1 cellular context compared by ENCODE assay signal in genomic region chr2:40013962-40014361, GRCh38.
DNase-seq lines count a peak whose midpoint lies in the region; ATAC-seq, FAIRE-seq and TF ChIP-seq lines count a peak whose summit lies in the region.
"Not testable (repeated sequence)": the region's sequence is repeated elsewhere in the genome, so short reads cannot be mapped to it uniquely, and the experiment has no call there.

No MANE protein-coding gene starts in this region.

- H2AFZ ChIP-seq in K562 (ENCODE audit: low read depth, low read length) = not testable (repeated sequence)

- ATAC-seq in K562 = not testable (repeated sequence)

- H3K4me3 ChIP-seq in K562 = not testable (repeated sequence)

- not testable (repeated sequence) for TF ChIP-seq EP300 in K562 (IDR thresholded peaks at IDR 0.05; ENCODE audit: low read length)

- H3K4me2 ChIP-seq in K562 (ENCODE audit: insufficient read depth, low read length) = not testable (repeated sequence)

- CTCF ChIA-PET in K562 (lab: Yijun Ruan, JAX; ENCODE audit: low intra/inter-chr PET ratio) = not testable (repeated sequence)

- BruUV-seq in K562 (replicated peaks; lab: Mats Ljungman, UMichigan) = not testable (repeated sequence)

- H3K9me3 ChIP-seq in K562 (replicated peaks; ENCODE audit: control insufficient read depth, insufficient read depth, low read depth, low read length) = not testable (repeated sequence)

- not testable (repeated sequence) for H3K27me3 ChIP-seq in K562 (ENCODE audit: control insufficient read depth in 2 of 2, insufficient read depth in 2 of 2, low read length in 2 of 2)

- 0% methylated on average over 8 of the region's 17 CpGs for WGBS in K562 (ENCODE audit: insufficient coverage, low coverage, missing lambda C conversion rate)

- H3K9ac ChIP-seq in K562 (ENCODE audit: insufficient read depth in 1 of 2, low read depth in 2 of 2, low read length in 2 of 2) = not testable (repeated sequence)

- intact Hi-C loops in K562 (cut with micrococcal nuclease) = not testable (repeated sequence)

- not testable (repeated sequence) for TF ChIP-seq POLR2A in K562 (conservative IDR thresholded peaks at IDR 0.05)

- TF ChIP-seq CTCF in K562 (IDR thresholded peaks at IDR 0.05 in 2 of 3, conservative IDR thresholded peaks at IDR 0.05 in 1 of 3; ENCODE audit: insufficient read depth in 2 of 3, low read depth in 1 of 3, low read length in 3 of 3) = not testable (repeated sequence)

- DNase-seq in K562 (ENCODE audit: extremely low read depth in 1 of 4, low spot score in 3 of 4) = not testable (repeated sequence)

- not testable (repeated sequence) for TF ChIP-seq RAD21 in K562 (CRISPR knock-in tag; conservative IDR thresholded peaks at IDR 0.05 in 1 of 2, IDR thresholded peaks at IDR 0.05 in 1 of 2)

- H3K4me1 ChIP-seq in K562 (replicated peaks in 1 of 2; ENCODE audit: control insufficient read depth in 2 of 2, insufficient read depth in 2 of 2, low read length in 2 of 2) = not testable (repeated sequence)

- in situ Hi-C loops in K562 (cut with MboI) = not testable (repeated sequence)

- H3K27ac ChIP-seq in K562 (ENCODE audit: extremely low read depth, low read depth, low read length) = not testable (repeated sequence)

- not testable (repeated sequence) for H4K20me1 ChIP-seq in K562 (replicated peaks; ENCODE audit: control insufficient read depth, insufficient read depth, low read length)

- not testable (repeated sequence) for H3K79me2 ChIP-seq in K562 (ENCODE audit: control insufficient read depth, insufficient read depth, low read length)

- FAIRE-seq in K562 (lab: Jason Lieb, UNC) = not testable (repeated sequence)

- POLR2A ChIA-PET in K562 (lab: Yijun Ruan, JAX) = not testable (repeated sequence)

- not testable (repeated sequence) for H3K36me3 ChIP-seq in K562 (ENCODE audit: control insufficient read depth, insufficient read depth, low read length)

- H3K9me1 ChIP-seq in K562 (ENCODE audit: control insufficient read depth, insufficient read depth, low read length) = not testable (repeated sequence)

TF ChIP-seq in K562, 482 proteins besides CTCF, POLR2A, EP300 and RAD21:
- TF ChIP-seq FOXA3 (CRISPR knock-in tag; conservative IDR thresholded peaks at IDR 0.05 in 1 of 2, IDR thresholded peaks at IDR 0.05 in 1 of 2) (peak in 1 of 2 experiments; percentile 90; a peak in 2 of 4 replicates), ZBTB17 (CRISPR knock-in tag; IDR thresholded peaks at IDR 0.05) (peak; percentile 49), ZNF639 (CRISPR knock-in tag; conservative IDR thresholded peaks at IDR 0.05 in 1 of 2, IDR thresholded peaks at IDR 0.05 in 1 of 2) (peak in 1 of 2 experiments; percentile 7; a peak in 1 of 4 replicates)
